ENCODE assay signal across 1 cellular context in genomic region chr22:43151251-43152000, GRCh38.
TF ChIP-seq lines count a peak whose summit lies in the region.

Gene TSPO, plus strand, starts transcription at chr22:43151559. Its CDS starts 7,680 bp downstream, at chr22:43159239.

TF ChIP-seq in K562, 482 proteins besides CTCF, POLR2A, EP300 and RAD21 (continued from another document):
- TF ChIP-seq MYBL2 (IDR thresholded peaks at IDR 0.05; ENCODE audit: low read depth): no peak
- TF ChIP-seq MYBL2 (CRISPR knock-in tag; IDR thresholded peaks at IDR 0.05; ENCODE audit: borderline replicate concordance): no peak
- TF ChIP-seq KAT7 (CRISPR knock-in tag; IDR thresholded peaks at IDR 0.05; ENCODE audit: borderline replicate concordance): no peak
- TF ChIP-seq ILK (tag; IDR thresholded peaks at IDR 0.05; ENCODE audit: borderline replicate concordance, low read depth): no peak
- no peak for TF ChIP-seq ZNF23 (CRISPR knock-in tag; IDR thresholded peaks at IDR 0.05)
- TF ChIP-seq PRMT5 (CRISPR knock-in tag; IDR thresholded peaks at IDR 0.05): no peak
- TF ChIP-seq ZNF184 (CRISPR knock-in tag; IDR thresholded peaks at IDR 0.05): no peak
